Comparison of ENCODE assay signal across 33 cellular contexts in genomic region chr10:80050752-80051151, GRCh38. TPM values are rescaled to one million over a fixed set of nuclear protein-coding genes. Genes with fewer than 3 reads are reported as not detected.
DNase-seq lines count a peak whose midpoint lies in the region; ATAC-seq and TF ChIP-seq lines count a peak whose summit lies in the region.
"Had no signal": no experiment of that assay in that cellular context is flagged by ENCODE, and none has a peak within 500 bp of the region (broad histone marks: within the 10 kb centered on the region; RNA-seq: fewer than 3 reads in every experiment).

No MANE protein-coding gene starts in this region.

- TF ChIP-seq RAD21 in SK-N-SH (IDR thresholded peaks at IDR 0.05; ENCODE audit: low read length) = no peak

- TF ChIP-seq CTCF in SK-N-SH (IDR thresholded peaks at IDR 0.05) (no peak), nephron progenitor cell (IDR thresholded peaks at IDR 0.05) (no peak)

- H4K20me1 ChIP-seq in SK-N-SH (ENCODE audit: insufficient read depth) = no peaks in the 10 kb centered on the region
- H4K20me1 ChIP-seq: BLaER1; BLaER1 treated with 17β-estradiol and CSF1 and Interleukin-3, amounts not matched to agents 10 nM and 100 nM had no signal

- H3K4me3 Mint-ChIP-seq in nephron progenitor cell = no peak overlapping the region
- H3K4me3 Mint-ChIP-seq in activated T-helper 1 cell treated with anti-CD3 and anti-CD28 coated beads, Interleukin-12 subunit alpha, Interleukin-12 subunit beta, Interleukin-2, Interleukin-4 antibody, amounts not matched to agents 30 ng/mL and 10 ng/mL and 1 ng/mL, durations not matched to agents 14 hours and 24 hours and 36 hours = no peak overlapping the region
- H3K4me3 Mint-ChIP-seq: B cell; CD14-positive monocyte; CD4-positive, alpha-beta memory T cell; CD4-positive, alpha-beta T cell; CD4-positive, CD25-positive, alpha-beta regulatory T cell; CD8-positive, alpha-beta memory T cell; CD8-positive, alpha-beta T cell had no signal

- DNase-seq in SK-N-DZ (ENCODE audit: low spot score) (peak; percentile 69), SK-N-SH (peak; percentile 14), nephron progenitor cell (no peak), SHP77 (lab: John Stamatoyannopoulos, UW) (no peak)
- no peak for DNase-seq in activated T-helper 1 cell treated with anti-CD3 and anti-CD28 coated beads, Interleukin-12 subunit alpha, Interleukin-12 subunit beta, Interleukin-2, Interleukin-4 antibody, amounts not matched to agents 30 ng/mL and 10 ng/mL and 1 ng/mL, durations not matched to agents 14 hours and 24 hours and 36 hours (ENCODE audit: low spot score)
- DNase-seq: 8988T; ACHN; AML-193; BE2C; C1 segment of cervical spinal cord; Caco-2; Calu3; CD4-positive, alpha-beta memory T cell; CD4-positive, alpha-beta T cell; CD4-positive, CD25-positive, alpha-beta regulatory T cell; CD8-positive, alpha-beta memory T cell; CD8-positive, alpha-beta T cell; COR-L47; DMS 273 treated with DMSO at 0.1 percent for 48 hours; DMS153; DMS53; DMS79; DMS79 treated with DMSO at 0.1 percent for 48 hours; DND-41; EL had no signal

- H3K4me2 ChIP-seq in SK-N-SH = no peak overlapping the region
- H3K4me2 ChIP-seq: A549; BLaER1; BLaER1 treated with 17β-estradiol and CSF1 and Interleukin-3, amounts not matched to agents 10 nM and 100 nM had no signal

- no peaks in the 10 kb centered on the region for H3K27me3 ChIP-seq in SK-N-SH (ENCODE audit: insufficient read depth)
- H3K27me3 ChIP-seq: BE2C; BLaER1; BLaER1 treated with 17β-estradiol and CSF1 and Interleukin-3, amounts not matched to agents 10 nM and 100 nM had no signal

- no peak overlapping the region for H3K9ac ChIP-seq in SK-N-SH
- H3K9ac ChIP-seq: BLaER1; BLaER1 treated with 17β-estradiol and CSF1 and Interleukin-3, amounts not matched to agents 10 nM and 100 nM had no signal

- POLR2A ChIA-PET in SK-N-SH (lab: Yijun Ruan, JAX) = no interaction called here

- no peaks in the 10 kb centered on the region for H3K4me1 Mint-ChIP-seq in nephron progenitor cell
- H3K4me1 Mint-ChIP-seq in activated T-helper 1 cell treated with anti-CD3 and anti-CD28 coated beads, Interleukin-12 subunit alpha, Interleukin-12 subunit beta, Interleukin-2, Interleukin-4 antibody, amounts not matched to agents 30 ng/mL and 10 ng/mL and 1 ng/mL, durations not matched to agents 14 hours and 24 hours and 36 hours (ENCODE audit: low read depth) = peaks cover 5% of the 10 kb centered on the region
- H3K4me1 Mint-ChIP-seq: B cell had no signal

- intact Hi-C loops in activated T-helper 1 cell treated with anti-CD3 and anti-CD28 coated beads, Interleukin-12 subunit alpha, Interleukin-12 subunit beta, Interleukin-2, Interleukin-4 antibody, amounts not matched to agents 30 ng/mL and 10 ng/mL and 1 ng/mL, durations not matched to agents 14 hours and 24 hours and 36 hours (cut with micrococcal nuclease) = no loop called here

- no peaks in the 10 kb centered on the region for H3F3A ChIP-seq in SK-N-SH (replicated peaks; ENCODE audit: insufficient read depth)

- no peak for TF ChIP-seq EP300 in SK-N-SH (IDR thresholded peaks at IDR 0.05; ENCODE audit: borderline replicate concordance in 1 of 2, low read depth in 1 of 2, low read length in 1 of 2)

- no peak overlapping the region for H3K27ac Mint-ChIP-seq in nephron progenitor cell
- H3K27ac Mint-ChIP-seq in activated T-helper 1 cell treated with anti-CD3 and anti-CD28 coated beads, Interleukin-12 subunit alpha, Interleukin-12 subunit beta, Interleukin-2, Interleukin-4 antibody, amounts not matched to agents 30 ng/mL and 10 ng/mL and 1 ng/mL, durations not matched to agents 14 hours and 24 hours and 36 hours = no peak overlapping the region
- H3K27ac Mint-ChIP-seq: B cell; CD14-positive monocyte; CD4-positive, alpha-beta memory T cell; CD4-positive, alpha-beta T cell; CD4-positive, CD25-positive, alpha-beta regulatory T cell; CD8-positive, alpha-beta memory T cell; CD8-positive, alpha-beta T cell had no signal

- H3K4me1 ChIP-seq in SK-N-SH (ENCODE audit: control insufficient read depth in 1 of 2, insufficient read depth in 2 of 2, low read depth in 1 of 2, low read length in 1 of 2) = no peaks in the 10 kb centered on the region
- H3K4me1 ChIP-seq: A549, BE2C, BLaER1, Caco-2 had no signal

- no peak overlapping the region for H2AFZ ChIP-seq in SK-N-SH (ENCODE audit: low read depth)

- peaks cover 8% of the 10 kb centered on the region for H3K27me3 Mint-ChIP-seq in nephron progenitor cell (ENCODE audit: low read depth, poor library complexity)
- H3K27me3 Mint-ChIP-seq in activated T-helper 1 cell treated with anti-CD3 and anti-CD28 coated beads, Interleukin-12 subunit alpha, Interleukin-12 subunit beta, Interleukin-2, Interleukin-4 antibody, amounts not matched to agents 30 ng/mL and 10 ng/mL and 1 ng/mL, durations not matched to agents 14 hours and 24 hours and 36 hours (ENCODE audit: insufficient read depth) = peaks cover 10% of the 10 kb centered on the region
- H3K27me3 Mint-ChIP-seq: CD4-positive, alpha-beta T cell had no signal

- no peak for ATAC-seq in SK-N-SH treated with all-trans-retinoic acid at 6 μM for 48 hours
- ATAC-seq: A549; CD8-positive, alpha-beta T cell had no signal

- no peaks in the 10 kb centered on the region for H3K36me3 Mint-ChIP-seq in nephron progenitor cell (ENCODE audit: low read depth)
- no peaks in the 10 kb centered on the region for H3K36me3 Mint-ChIP-seq in activated T-helper 1 cell treated with anti-CD3 and anti-CD28 coated beads, Interleukin-12 subunit alpha, Interleukin-12 subunit beta, Interleukin-2, Interleukin-4 antibody, amounts not matched to agents 30 ng/mL and 10 ng/mL and 1 ng/mL, durations not matched to agents 14 hours and 24 hours and 36 hours (ENCODE audit: low read depth)
- H3K36me3 Mint-ChIP-seq: CD14-positive monocyte; CD4-positive, alpha-beta memory T cell; CD4-positive, CD25-positive, alpha-beta regulatory T cell; CD8-positive, alpha-beta memory T cell; CD8-positive, alpha-beta T cell had no signal

- H3K4me3 ChIP-seq in SK-N-SH (ENCODE audit: low read depth in 2 of 2, low read length in 1 of 2) = no peak overlapping the region
- H3K4me3 ChIP-seq: A549; BLaER1; BLaER1 treated with 17β-estradiol and CSF1 and Interleukin-3, amounts not matched to agents 10 nM and 100 nM had no signal

- CTCF ChIA-PET in SK-N-SH (lab: Yijun Ruan, JAX) = no interaction called here

- 39% methylated on average over 3 of the region's 3 CpGs for WGBS in SK-N-SH (ENCODE audit: low lambda C conversion rate)

- H3K9me3 ChIP-seq in SK-N-SH = no peaks in the 10 kb centered on the region
- H3K9me3 ChIP-seq: A549; BE2C; BLaER1; BLaER1 treated with 17β-estradiol and CSF1 and Interleukin-3, amounts not matched to agents 10 nM and 100 nM; Caco-2 had no signal

- H3K27ac ChIP-seq in SK-N-SH (ENCODE audit: low read depth in 2 of 2, low read length in 1 of 2) = no peak overlapping the region
- H3K27ac ChIP-seq: 22Rv1; A549; BLaER1; BLaER1 treated with 17β-estradiol and CSF1 and Interleukin-3, amounts not matched to agents 10 nM and 100 nM; C4-2B had no signal

- no peaks in the 10 kb centered on the region for H3K79me2 ChIP-seq in SK-N-SH (ENCODE audit: insufficient read depth)

- no peaks in the 10 kb centered on the region for H3K9me2 ChIP-seq in SK-N-SH

- H3K9me3 Mint-ChIP-seq in nephron progenitor cell = no peaks in the 10 kb centered on the region
- H3K9me3 Mint-ChIP-seq in activated T-helper 1 cell treated with anti-CD3 and anti-CD28 coated beads, Interleukin-12 subunit alpha, Interleukin-12 subunit beta, Interleukin-2, Interleukin-4 antibody, amounts not matched to agents 30 ng/mL and 10 ng/mL and 1 ng/mL, durations not matched to agents 14 hours and 24 hours and 36 hours = no peaks in the 10 kb centered on the region
- H3K9me3 Mint-ChIP-seq: CD14-positive monocyte; CD4-positive, alpha-beta memory T cell; CD4-positive, alpha-beta T cell; CD4-positive, CD25-positive, alpha-beta regulatory T cell; CD8-positive, alpha-beta memory T cell; CD8-positive, alpha-beta T cell had no signal

- H3K36me3 ChIP-seq in SK-N-SH (replicated peaks in 1 of 2; ENCODE audit: control insufficient read depth in 1 of 2, insufficient read depth in 2 of 2, low read length in 1 of 2) = no peaks in the 10 kb centered on the region
- H3K36me3 ChIP-seq: BE2C; BLaER1; BLaER1 treated with 17β-estradiol and CSF1 and Interleukin-3, amounts not matched to agents 10 nM and 100 nM had no signal

TF ChIP-seq in SK-N-SH, 30 proteins besides CTCF, POLR2A, EP300 and RAD21:
- no peak for TF ChIP-seq CHD2 (IDR thresholded peaks at IDR 0.05; ENCODE audit: low read length, partially characterized antibody)
- no peak for TF ChIP-seq TCF12 (IDR thresholded peaks at IDR 0.05)

TF ChIP-seq in SK-N-SH treated with all-trans-retinoic acid at 6 μM for 48 hours, 23 proteins besides CTCF, POLR2A, EP300 and RAD21 (continues in another document):
- no peak for TF ChIP-seq TSHZ2 (CRISPR knock-in tag; IDR thresholded peaks at IDR 0.05)

RNA-seq across cellular contexts. Expression of gene TMEM254, which starts 27.7 kb away (rescaled TPM):
- polyA plus RNA-seq in SK-N-DZ (2014; cell fraction: cytosol; rRNA removed) = 10.6 and 11.1 TPM in 2 replicates
- 10.3 and 11.4 TPM in 2 replicates for polyA plus RNA-seq in SK-N-DZ (2014; cell fraction: nucleus; rRNA removed)
- polyA plus RNA-seq in SK-N-SH (2012; rRNA removed) = 20.5 and 27.3 TPM in 2 replicates
- 24.2 and 28.0 TPM in 2 replicates for polyA plus RNA-seq in SK-N-SH (2012; cell fraction: cytosol; rRNA removed)
- polyA plus RNA-seq in SK-N-SH (2012; cell fraction: nucleus; rRNA removed) = 10.1 and 21.5 TPM in 2 replicates
- total RNA-seq in activated T-helper 1 cell treated with anti-CD3 and anti-CD28 coated beads, Interleukin-12 subunit alpha, Interleukin-12 subunit beta, Interleukin-2, Interleukin-4 antibody, amounts not matched to agents 30 ng/mL and 10 ng/mL and 1 ng/mL, durations not matched to agents 14 hours and 24 hours and 36 hours = 10.8 and 12.4 TPM in 2 replicates

Comparison
In these comparisons a context has a peak if more than half of its experiments do, and no peak if none do; other contexts are left out.
1. DNase-seq: peak in SK-N-DZ (single experiment) and SK-N-SH (single experiment); none in nephron progenitor cell (single experiment), SHP77 (0 of 2) and activated T-helper 1 cell treated with anti-CD3 and anti-CD28 coated beads, Interleukin-12 subunit alpha, Interleukin-12 subunit beta, Interleukin-2, Interleukin-4 antibody, amounts not matched to agents 30 ng/mL and 10 ng/mL and 1 ng/mL, durations not matched to agents 14 hours and 24 hours and 36 hours (single experiment).